11 cellular contexts compared by ENCODE assay signal in genomic region chr4:89949782-89950387, GRCh38. TPM values are rescaled to one million over a fixed set of nuclear protein-coding genes. Genes with fewer than 3 reads are reported as not detected.
DNase-seq lines count a peak whose midpoint lies in the region; ATAC-seq and TF ChIP-seq lines count a peak whose summit lies in the region.
"Had no signal": no experiment of that assay in that cellular context is flagged by ENCODE, and none has a peak within 500 bp of the region (broad histone marks: within the 10 kb centered on the region; RNA-seq: fewer than 3 reads in every experiment).

No MANE protein-coding gene starts in this region.

- TF ChIP-seq RAD21 in neural cell (conservative IDR thresholded peaks at IDR 0.05) = peak; percentile 17

- 73 to 74% methylated on average over 2 of the region's 2 CpGs for WGBS in esophagus squamous epithelium, 2 donors

- no peak overlapping the region for H2AFZ ChIP-seq in neural cell (ENCODE audit: low read depth, low read length)

- H3K27me3 ChIP-seq in neural cell (ENCODE audit: insufficient read depth, low read depth, low read length) = no peaks in the 10 kb centered on the region
- no peaks in the 10 kb centered on the region for H3K27me3 ChIP-seq in esophagus squamous epithelium
- H3K27me3 ChIP-seq: pancreas had no signal

- no peaks in the 10 kb centered on the region for H3K36me3 Mint-ChIP-seq in activated T-helper 17 cell treated with anti-CD3 and anti-CD28 coated beads, Interleukin-2, amount 50 U/mL, for 72 hours (ENCODE audit: low read depth)

- H3K9ac ChIP-seq in neural cell (ENCODE audit: low read length) = no peak overlapping the region

- H3K79me2 ChIP-seq in neural cell (replicated peaks; ENCODE audit: insufficient read depth, low read length) = no peaks in the 10 kb centered on the region

- H3K4me1 ChIP-seq in HEK293 (ENCODE audit: control insufficient read depth, insufficient read depth, low read length) = no peaks in the 10 kb centered on the region
- no peaks in the 10 kb centered on the region for H3K4me1 ChIP-seq in esophagus squamous epithelium
- H3K4me1 ChIP-seq: pancreas had no signal

- no peak for TF ChIP-seq CTCF in HEK293 (tag by site-specific recombination; IDR thresholded peaks at IDR 0.05)
- TF ChIP-seq CTCF in neural cell (IDR thresholded peaks at IDR 0.05; ENCODE audit: poor library complexity, severe bottlenecking) = no peak
- TF ChIP-seq CTCF in esophagus squamous epithelium (IDR thresholded peaks at IDR 0.05) = peak in 2 of 6 experiments; percentile 9 to 35

- TF ChIP-seq POLR2A in esophagus squamous epithelium (IDR thresholded peaks at IDR 0.05) = no peak

- H3K27ac Mint-ChIP-seq in activated T-helper 17 cell treated with anti-CD3 and anti-CD28 coated beads, Interleukin-2, amount 50 U/mL, for 72 hours = no peak overlapping the region

- H3K4me2 ChIP-seq in neural cell (ENCODE audit: low read length) = no peak overlapping the region

- no peaks in the 10 kb centered on the region for H4K20me1 ChIP-seq in neural cell (ENCODE audit: insufficient read depth)

- no peak for ATAC-seq in activated T-helper 17 cell treated with anti-CD3 and anti-CD28 coated beads, Interleukin-2, amount 50 U/mL, for 72 hours (replicated peaks)
- ATAC-seq in HG03521 (IDR thresholded peaks at IDR 0.05; ENCODE audit: unreplicated experiment) = no peak

- H3K9me3 ChIP-seq in HEK293 (ENCODE audit: control insufficient read depth, insufficient read depth, low read depth, low read length) = no peaks in the 10 kb centered on the region
- no peaks in the 10 kb centered on the region for H3K9me3 ChIP-seq in neural cell (ENCODE audit: low read length)
- H3K9me3 ChIP-seq in esophagus squamous epithelium = no peaks in the 10 kb centered on the region
- H3K9me3 ChIP-seq: pancreas had no signal

- no peaks in the 10 kb centered on the region for H3K4me1 Mint-ChIP-seq in activated T-helper 17 cell treated with anti-CD3 and anti-CD28 coated beads, Interleukin-2, amount 50 U/mL, for 72 hours

- H3F3A ChIP-seq in neural cell (ENCODE audit: insufficient read depth, low read length, poor library complexity, severe bottlenecking) = peaks cover 9% of the 10 kb centered on the region

- H3K4me3 Mint-ChIP-seq in activated T-helper 17 cell treated with anti-CD3 and anti-CD28 coated beads, Interleukin-2, amount 50 U/mL, for 72 hours = no peak overlapping the region

- no peaks in the 10 kb centered on the region for H3K36me3 ChIP-seq in HEK293 (ENCODE audit: control insufficient read depth in 2 of 2, insufficient read depth in 1 of 2, low read length in 2 of 2)
- no peaks in the 10 kb centered on the region for H3K36me3 ChIP-seq in neural cell (ENCODE audit: insufficient read depth, low read length)
- no peaks in the 10 kb centered on the region for H3K36me3 ChIP-seq in esophagus squamous epithelium
- H3K36me3 ChIP-seq: pancreas had no signal

- intact Hi-C loops in esophagus squamous epithelium (cut with DNase I) = no loop called here

- CTCF ChIA-PET in HEK293 (lab: Yijun Ruan, JAX) = interaction anchor here (0.6 to 1.0 kb wide), 3 partner anchors 10 to 342 kb away, joined by 3 read pairs; no protein-coding TSS in a partner anchor

- no peaks in the 10 kb centered on the region for H3K9me3 Mint-ChIP-seq in activated T-helper 17 cell treated with anti-CD3 and anti-CD28 coated beads, Interleukin-2, amount 50 U/mL, for 72 hours

- POLR2A ChIA-PET in HEK293 (lab: Yijun Ruan, JAX) = no interaction called here

- TF ChIP-seq EP300 in neural cell (conservative IDR thresholded peaks at IDR 0.05; ENCODE audit: poor library complexity, severe bottlenecking) = no peak

- H3K9me2 ChIP-seq in neural cell (ENCODE audit: insufficient read depth, low read length) = no peaks in the 10 kb centered on the region

- DNase-seq in DMS53 (lab: John Stamatoyannopoulos, UW) (peak; percentile 47), DMS53 treated with DMSO at 0.1 percent for 48 hours (lab: John Stamatoyannopoulos, UW; ENCODE audit: unreplicated experiment) (no peak), RKO (ENCODE audit: low spot score) (peak; percentile 51), esophagus squamous epithelium (lab: John Stamatoyannopoulos, UW) (no peak)
- DNase-seq: activated effector memory CD4-positive, alpha-beta T cell treated with anti-CD3 and anti-CD28 coated beads, Interleukin-2, amount 50 U/mL, for 16 hours; NCI-H187; pancreas had no signal

- H3K4me3 ChIP-seq in HEK293 (ENCODE audit: low read depth, low read length) (no peak overlapping the region), neural cell (ENCODE audit: low read length) (no peak overlapping the region), esophagus squamous epithelium (no peak overlapping the region)
- H3K4me3 ChIP-seq: pancreas had no signal

- H3K27ac ChIP-seq in HEK293 (ENCODE audit: extremely low read depth, low read depth, low read length) (no peak overlapping the region), neural cell (ENCODE audit: low read length) (peak overlapping the region; percentile 95), esophagus squamous epithelium (no peak overlapping the region)
- H3K27ac ChIP-seq: pancreas had no signal

- H3K27me3 Mint-ChIP-seq in activated T-helper 17 cell treated with anti-CD3 and anti-CD28 coated beads, Interleukin-2, amount 50 U/mL, for 72 hours = peaks cover 7% of the 10 kb centered on the region

TF ChIP-seq in HEK293, 187 proteins besides CTCF, POLR2A, EP300 and RAD21:
- TF ChIP-seq ZNF654 (tag by site-specific recombination; IDR thresholded peaks at IDR 0.05; ENCODE audit: low read depth) (peak; percentile 54), ZNF792 (tag by site-specific recombination; IDR thresholded peaks at IDR 0.05) (no peak), ZNF24 (tag by site-specific recombination; IDR thresholded peaks at IDR 0.05) (no peak)

TF ChIP-seq in neural cell, 6 proteins besides CTCF, POLR2A, EP300 and RAD21:
- TF ChIP-seq TAF1 (IDR thresholded peaks at IDR 0.05; ENCODE audit: low read depth) (no peak), SMC3 (conservative IDR thresholded peaks at IDR 0.05; ENCODE audit: poor library complexity) (no peak), REST (IDR thresholded peaks at IDR 0.05; ENCODE audit: borderline replicate concordance) (no peak), EZH2 (IDR thresholded peaks at IDR 0.05; ENCODE audit: borderline replicate concordance, insufficient read depth, low read length, poor library complexity, severe bottlenecking) (no peak), POLR2AphosphoS5 (IDR thresholded peaks at IDR 0.05) (no peak), MXI1 (conservative IDR thresholded peaks at IDR 0.05; ENCODE audit: poor library complexity, severe bottlenecking) (no peak)
TF ChIP-seq in neural cell: peak in this region for 0.

RNA-seq across cellular contexts. Expression of gene MMRN1, which starts 55.2 kb away (rescaled TPM):
- polyA plus RNA-seq in neural cell = 2.2 and 7.0 TPM in 2 replicates
- 5.8 and 7.3 TPM in 2 replicates for polyA minus RNA-seq in neural cell
- 10 to 100 TPM in 2 of 4 donors, 1 to 10 TPM in 1, under 1 TPM in 1; 0.80 to 58.0 (median 14.8) TPM for total RNA-seq in esophagus squamous epithelium
- under 1 TPM; 0.17 to 0.37 TPM for total RNA-seq in activated T-helper 17 cell treated with anti-CD3 and anti-CD28 coated beads, Interleukin-2, amount 50 U/mL, for 72 hours

Comparison
In these comparisons a context has a peak if more than half of its experiments do, and no peak if none do; other contexts are left out.
1. DNase-seq: peak in DMS53 (single experiment) and RKO (single experiment); none in DMS53 treated with DMSO at 0.1 percent for 48 hours (single experiment) and esophagus squamous epithelium (single experiment).